Comparison of ENCODE assay signal across 20 cellular contexts in genomic region chr4:2833671-2834000, GRCh38. TPM values are rescaled to one million over a fixed set of nuclear protein-coding genes. Genes with fewer than 3 reads are reported as not detected.
A peak's percentile ranks its signal among the peaks of the same experiment; 100 is the strongest.
DNase-seq lines count a peak whose midpoint lies in the region; FAIRE-seq and TF ChIP-seq lines count a peak whose summit lies in the region.
"Had no signal": no experiment of that assay in that cellular context is flagged by ENCODE, and none has a peak within 500 bp of the region (broad histone marks: within the 10 kb centered on the region; RNA-seq: fewer than 3 reads in every experiment).

No MANE protein-coding gene starts in this region.

- H3K27me3 ChIP-seq in BLaER1 = peaks cover 5% of the 10 kb centered on the region; the same call in 1 of the 2 replicates
- H3K27me3 ChIP-seq in neural progenitor cell = no peaks in the 10 kb centered on the region
- H3K27me3 ChIP-seq in SJCRH30 = no peaks in the 10 kb centered on the region
- H3K27me3 ChIP-seq: testis had no signal

- H3K4me1 ChIP-seq in BLaER1 = peaks cover 94% of the 10 kb centered on the region
- peaks cover 7% of the 10 kb centered on the region for H3K4me1 ChIP-seq in neural progenitor cell
- no peaks in the 10 kb centered on the region for H3K4me1 ChIP-seq in SJCRH30

- TF ChIP-seq CTCF in osteocyte (IDR thresholded peaks at IDR 0.05) (no peak), neural progenitor cell (IDR thresholded peaks at IDR 0.05) (no peak)

- H3K79me2 ChIP-seq in neural progenitor cell (ENCODE audit: low read depth) = no peaks in the 10 kb centered on the region

- H3K27me3 Mint-ChIP-seq in immature natural killer cell (ENCODE audit: low read depth in 3 of 3) (peaks cover 9 to 15% (median 10%) of the 10 kb centered on the region in 3 donors), osteocyte (ENCODE audit: unreplicated experiment) (no peaks in the 10 kb centered on the region), neural progenitor cell (ENCODE audit: insufficient read depth, low read depth) (no peaks in the 10 kb centered on the region)

- peaks cover 77% of the 10 kb centered on the region for H4K20me1 ChIP-seq in BLaER1
- H4K20me1 ChIP-seq in neural progenitor cell (ENCODE audit: low read depth) = no peaks in the 10 kb centered on the region

- H3K36me3 ChIP-seq in BLaER1 (peaks cover 44% of the 10 kb centered on the region), neural progenitor cell (no peaks in the 10 kb centered on the region), SJCRH30 (peaks cover 39% of the 10 kb centered on the region)

- no peaks in the 10 kb centered on the region for H3K9me3 ChIP-seq in BLaER1
- no peaks in the 10 kb centered on the region for H3K9me3 ChIP-seq in neural progenitor cell (ENCODE audit: low read depth)
- no peaks in the 10 kb centered on the region for H3K9me3 ChIP-seq in SJCRH30 (replicated peaks)
- H3K9me3 ChIP-seq: testis had no signal

- H3K9ac ChIP-seq in BLaER1 (no peak overlapping the region), neural progenitor cell (no peak overlapping the region)

- H3K9me3 Mint-ChIP-seq in immature natural killer cell = no peaks in the 10 kb centered on the region
- H3K9me3 Mint-ChIP-seq in osteocyte (ENCODE audit: unreplicated experiment) = no peaks in the 10 kb centered on the region
- no peaks in the 10 kb centered on the region for H3K9me3 Mint-ChIP-seq in neural progenitor cell
- H3K9me3 Mint-ChIP-seq: mesothelial cell of epicardium had no signal

- H2AFZ ChIP-seq in neural progenitor cell (replicated peaks) = no peak overlapping the region

- no peak for FAIRE-seq in GM12892 (lab: Jason Lieb, UNC)

- DNase-seq in GM12892 (ENCODE audit: insufficient read length) (peak; percentile 15), immature natural killer cell (no peak), osteocyte (ENCODE audit: extremely low spot score, unreplicated experiment) (peak; percentile 64), neural progenitor cell (ENCODE audit: low spot score) (no peak), NCI-H345 treated with DMSO at 0.1 percent for 48 hours (lab: John Stamatoyannopoulos, UW; ENCODE audit: unreplicated experiment) (no peak), SJCRH30 (no peak)
- DNase-seq: activated CD4-positive, alpha-beta T cell treated with anti-CD3 and anti-CD28 coated beads, Interleukin-2, amount 50 U/mL, for 48 hours; dermis blood vessel endothelial cell; DMS 273 treated with DMSO at 0.1 percent for 48 hours; foreskin fibroblast; hypothalamus; NCI-H1417 treated with DMSO at 0.1 percent for 48 hours; NCI-H526; SHP77; stimulated activated CD4-positive, alpha-beta T cell treated with anti-CD3 and anti-CD28 coated beads, Interleukin-12 subunit alpha, Interleukin-12 subunit beta, amount 100 ng/mL, for 4 hours; T-helper 1 cell; testis had no signal

- H3K36me3 Mint-ChIP-seq in immature natural killer cell = peaks cover 0 to 16% (median 4%) of the 10 kb centered on the region in 3 donors
- peaks cover 20% of the 10 kb centered on the region for H3K36me3 Mint-ChIP-seq in osteocyte (ENCODE audit: unreplicated experiment)
- H3K36me3 Mint-ChIP-seq in neural progenitor cell = no peaks in the 10 kb centered on the region

- peak overlapping the region in 1 of 5 donors; percentile 10 for H3K4me3 Mint-ChIP-seq in immature natural killer cell
- H3K4me3 Mint-ChIP-seq in osteocyte (ENCODE audit: unreplicated experiment) = no peak overlapping the region
- H3K4me3 Mint-ChIP-seq in neural progenitor cell = no peak overlapping the region
- H3K4me3 Mint-ChIP-seq: mesothelial cell of epicardium had no signal

- H3K27ac ChIP-seq in BLaER1 (no peak overlapping the region), neural progenitor cell (no peak overlapping the region), SJCRH30 (no peak overlapping the region)
- H3K27ac ChIP-seq: epithelial cell of prostate, testis had no signal

- H3K4me3 ChIP-seq in BLaER1 (no peak overlapping the region), neural progenitor cell (no peak overlapping the region), SJCRH30 (no peak overlapping the region)
- H3K4me3 ChIP-seq: testis had no signal

- no peak for TF ChIP-seq POLR2A in GM12892 (IDR thresholded peaks at IDR 0.05; ENCODE audit: low read depth, low read length)

- H3K27ac Mint-ChIP-seq in immature natural killer cell (peak overlapping the region; percentile 77 to 91 (median 84)), osteocyte (ENCODE audit: unreplicated experiment) (no peak overlapping the region), neural progenitor cell (no peak overlapping the region)
- H3K27ac Mint-ChIP-seq: mesothelial cell of epicardium had no signal

- peak overlapping the region; percentile 96 for H3K4me2 ChIP-seq in BLaER1
- H3K4me2 ChIP-seq in neural progenitor cell = no peak overlapping the region

- H3F3A ChIP-seq in neural progenitor cell (ENCODE audit: low read depth) = peaks cover 15% of the 10 kb centered on the region

- H3K4me1 Mint-ChIP-seq in immature natural killer cell = peaks cover 56 to 60% of the 10 kb centered on the region in 2 donors
- peaks cover 21% of the 10 kb centered on the region for H3K4me1 Mint-ChIP-seq in osteocyte (ENCODE audit: unreplicated experiment)
- H3K4me1 Mint-ChIP-seq in neural progenitor cell = peaks cover 16% of the 10 kb centered on the region
- H3K4me1 Mint-ChIP-seq: mesothelial cell of epicardium had no signal

RNA-seq across cellular contexts. Expression of gene ADD1, which starts 10.0 kb away (rescaled TPM):
- 77.1 TPM for polyA plus RNA-seq in GM12892 (2012; ENCODE audit: missing spikeins)
- polyA plus RNA-seq in immature natural killer cell = 100 to 1,000 TPM; 207 to 318 (median 314) TPM
- total RNA-seq in osteocyte (273 and 274 TPM in 2 replicates), neural progenitor cell (ENCODE audit: low replicate concordance) (131 and 140 TPM in 2 replicates)
- 131 and 139 TPM in 2 replicates for total RNA-seq in SJCRH30 (2014; rRNA removed; shearing (Covaris generic))

RNA-seq across cellular contexts. Expression of gene SH3BP2, which starts 40.8 kb away (rescaled TPM):
- polyA plus RNA-seq in GM12892 (2012; ENCODE audit: missing spikeins) = 27.8 TPM
- 10 to 100 TPM; 12.6 to 71.0 (median 22.7) TPM for polyA plus RNA-seq in immature natural killer cell
- total RNA-seq in osteocyte (105 and 110 TPM in 2 replicates), neural progenitor cell (ENCODE audit: low replicate concordance) (11.8 and 30.8 TPM in 2 replicates)
- total RNA-seq in SJCRH30 (2014; rRNA removed; shearing (Covaris generic)) = 22.0 and 28.1 TPM in 2 replicates

Comparison
In these comparisons a context has a peak if more than half of its experiments do, and no peak if none do; other contexts are left out.
1. DNase-seq: peak in GM12892 (single experiment) and osteocyte (single experiment); none in immature natural killer cell (0 of 3), neural progenitor cell (single experiment), NCI-H345 treated with DMSO at 0.1 percent for 48 hours (single experiment) and SJCRH30 (0 of 2).
2. H3K27ac Mint-ChIP-seq: peak in immature natural killer cell (6 of 6); none in osteocyte (single experiment) and neural progenitor cell (single experiment).